Comparison of ENCODE assay signal across 8 cellular contexts in genomic region chr7:43584733-43585132, GRCh38. TPM values are rescaled to one million over a fixed set of nuclear protein-coding genes. Genes with fewer than 3 reads are reported as not detected.
DNase-seq lines count a peak whose midpoint lies in the region; ATAC-seq and TF ChIP-seq lines count a peak whose summit lies in the region.
"Not testable (repeated sequence)": the region's sequence is repeated elsewhere in the genome, so short reads cannot be mapped to it uniquely, and the experiment has no call there.

No MANE protein-coding gene starts in this region.

- H3K36me3 ChIP-seq in KMS-11 (ENCODE audit: insufficient read depth); esophagus squamous epithelium; lower lobe of right lung; prostate gland; upper lobe of right lung: not testable (repeated sequence)

- H3K27ac Mint-ChIP-seq in Calu3 (ENCODE audit: unreplicated experiment), result peak overlapping the region; percentile 86
- peak overlapping the region; percentile 97 for H3K27ac Mint-ChIP-seq in activated CD4-positive, alpha-beta T cell treated with anti-CD3 and anti-CD28 coated beads for 36 hours

- H3K27me3 Mint-ChIP-seq in Calu3 (ENCODE audit: unreplicated experiment); activated CD4-positive, alpha-beta T cell treated with anti-CD3 and anti-CD28 coated beads for 36 hours: not testable (repeated sequence)

- H3K79me2 ChIP-seq in KMS-11 (ENCODE audit: insufficient read depth, low read depth), result peaks cover 67% of the 10 kb centered on the region

- in situ Hi-C loops in astrocyte of the spinal cord (cut with HindIII; ENCODE audit: low sequenced_read_pairs), result not testable (repeated sequence)

- H3K4me1 ChIP-seq in KMS-11 (ENCODE audit: low read depth, poor library complexity, severe bottlenecking) (peaks cover 57% of the 10 kb centered on the region), esophagus squamous epithelium (peaks cover 9 to 51% (median 18%) of the 10 kb centered on the region in 3 donors), lower lobe of right lung (peaks cover 20% of the 10 kb centered on the region)
- H3K4me1 ChIP-seq in prostate gland (replicated peaks); upper lobe of right lung: not testable (repeated sequence)

- H2AFZ ChIP-seq in KMS-11 (ENCODE audit: low read depth), result not testable (repeated sequence)

- not testable (repeated sequence) for TF ChIP-seq POLR2A in esophagus squamous epithelium (IDR thresholded peaks at IDR 0.05); prostate gland (IDR thresholded peaks at IDR 0.05)

- H3K9ac ChIP-seq in KMS-11, result peak overlapping the region; percentile 91

- POLR2A ChIA-PET in activated CD4-positive, alpha-beta T cell treated with anti-CD3 and anti-CD28 coated beads for 36 hours (lab: Charles Lee), result interaction anchor here (0.6 to 6.4 kb wide), 9 partner anchors 24 to 1032 kb away, joined by 3 to 66 read pairs (median 4); no protein-coding TSS in a partner anchor

- not testable (repeated sequence) for H3K9me3 Mint-ChIP-seq in Calu3 (ENCODE audit: low read depth, unreplicated experiment); activated CD4-positive, alpha-beta T cell treated with anti-CD3 and anti-CD28 coated beads for 36 hours (ENCODE audit: low read depth)

- not testable (repeated sequence) for ATAC-seq in activated CD4-positive, alpha-beta T cell treated with anti-CD3 and anti-CD28 coated beads for 36 hours; lower lobe of right lung; upper lobe of right lung

- not testable (repeated sequence) for BruUV-seq in Calu3 (replicated peaks; lab: Mats Ljungman, UMichigan)

- not testable (repeated sequence) for DNase-seq in Calu3; astrocyte of the spinal cord (ENCODE audit: low read depth, low spot score); esophagus squamous epithelium (lab: John Stamatoyannopoulos, UW); lower lobe of right lung; prostate gland (ENCODE audit: low spot score); upper lobe of right lung
- peak; percentile 39 for DNase-seq in activated CD4-positive, alpha-beta T cell treated with anti-CD3 and anti-CD28 coated beads for 36 hours

- H3K36me3 Mint-ChIP-seq in Calu3 (ENCODE audit: insufficient read depth, unreplicated experiment), result peaks cover 45% of the 10 kb centered on the region
- H3K36me3 Mint-ChIP-seq in activated CD4-positive, alpha-beta T cell treated with anti-CD3 and anti-CD28 coated beads for 36 hours (ENCODE audit: low read depth), result peaks cover 21% of the 10 kb centered on the region

- H4K20me1 ChIP-seq in KMS-11 (ENCODE audit: insufficient read depth), result not testable (repeated sequence)

- H3K27me3 ChIP-seq in KMS-11 (ENCODE audit: insufficient read depth, low read depth); esophagus squamous epithelium; lower lobe of right lung (ENCODE audit: low read depth); prostate gland (replicated peaks; ENCODE audit: insufficient read depth); upper lobe of right lung: not testable (repeated sequence)

- intact Hi-C loops in Calu3 (cut with micrococcal nuclease; ENCODE audit: unreplicated experiment), result loop anchor here (2.0 to 5.0 kb wide), 2 partner anchors 42 to 63 kb away; no protein-coding TSS in a partner anchor
- intact Hi-C loops in activated CD4-positive, alpha-beta T cell treated with anti-CD3 and anti-CD28 coated beads for 36 hours (cut with DNase I, micrococcal nuclease), result loop anchor here in 1 of 2 experiments (5.0 kb wide), 1 partner anchor 343 kb away; the partner anchor contains the start of gene UBE2D4
- intact Hi-C loops in esophagus squamous epithelium (cut with DNase I), result loop anchor here (5.0 to 10.0 kb wide), 3 partner anchors 60 to 250 kb away; no protein-coding TSS in a partner anchor
- intact Hi-C loops in lower lobe of right lung (cut with DNase I), result loop anchor here (5.0 kb wide), 1 partner anchor 118 kb away; no protein-coding TSS in a partner anchor
- intact Hi-C loops in prostate gland (cut with DNase I), result not testable (repeated sequence)
- intact Hi-C loops in upper lobe of right lung (cut with DNase I), result loop anchor here (5.0 kb wide), 1 partner anchor 118 kb away; no protein-coding TSS in a partner anchor

- H3K4me1 Mint-ChIP-seq in Calu3 (ENCODE audit: low read depth, unreplicated experiment), result peaks cover 32% of the 10 kb centered on the region
- H3K4me1 Mint-ChIP-seq in activated CD4-positive, alpha-beta T cell treated with anti-CD3 and anti-CD28 coated beads for 36 hours, result peaks cover 44% of the 10 kb centered on the region

- peak overlapping the region; percentile 92 for H3K4me3 Mint-ChIP-seq in Calu3 (ENCODE audit: low read depth, unreplicated experiment)
- H3K4me3 Mint-ChIP-seq in activated CD4-positive, alpha-beta T cell treated with anti-CD3 and anti-CD28 coated beads for 36 hours, result peak overlapping the region; percentile 99

- H3K4me2 ChIP-seq in KMS-11, result peak overlapping the region; percentile 69

- H3K27ac ChIP-seq in KMS-11, result peak overlapping the region; percentile 93
- peak overlapping the region; percentile 94 to 99 (median 96) for H3K27ac ChIP-seq in esophagus squamous epithelium
- peak overlapping the region; percentile 94 for H3K27ac ChIP-seq in lower lobe of right lung
- H3K27ac ChIP-seq in prostate gland, result peak overlapping the region; percentile 85 to 89
- H3K27ac ChIP-seq in upper lobe of right lung, result peak overlapping the region; percentile 93

- WGBS in esophagus squamous epithelium, 2 donors, result 44 to 58% methylated on average over 7 to 11 of the region's 11 CpGs
- 77% methylated on average over 10 of the region's 11 CpGs for WGBS in prostate gland

- CTCF ChIA-PET in Calu3 (lab: Charles Lee), result interaction anchor here (1.3 to 4.7 kb wide), 3 partner anchors 17 to 114 kb away, joined by 3 to 201 read pairs (median 7); no protein-coding TSS in a partner anchor
- CTCF ChIA-PET in activated CD4-positive, alpha-beta T cell treated with anti-CD3 and anti-CD28 coated beads for 36 hours (lab: Charles Lee), result interaction anchor here (0.5 to 13.3 kb wide), 13 partner anchors 10 to 252 kb away, joined by 3 to 381 read pairs (median 4); no protein-coding TSS in a partner anchor

- TF ChIP-seq CTCF in Calu3 (IDR thresholded peaks at IDR 0.05; ENCODE audit: unreplicated experiment); KMS-11 (conservative IDR thresholded peaks at IDR 0.05; ENCODE audit: low read depth, low read length); astrocyte of the spinal cord (IDR thresholded peaks at IDR 0.05; ENCODE audit: low read depth, low read length); esophagus squamous epithelium (IDR thresholded peaks at IDR 0.05); lower lobe of right lung (IDR thresholded peaks at IDR 0.05); prostate gland (IDR thresholded peaks at IDR 0.05); upper lobe of right lung (IDR thresholded peaks at IDR 0.05): not testable (repeated sequence)

- H3K9me3 ChIP-seq in esophagus squamous epithelium, lower lobe of right lung, prostate gland, upper lobe of right lung: not testable (repeated sequence)

- H3K4me3 ChIP-seq in KMS-11 (IDR thresholded peaks at IDR 0.05; ENCODE audit: insufficient read depth, low read depth, low read length), result not testable (repeated sequence)
- H3K4me3 ChIP-seq in astrocyte of the spinal cord (ENCODE audit: low read depth, low read length) (peak overlapping the region; percentile 94), esophagus squamous epithelium (peak overlapping the region; percentile 91 to 93 (median 92)), lower lobe of right lung (peak overlapping the region; percentile 93), prostate gland (peak overlapping the region; percentile 89 to 97), upper lobe of right lung (peak overlapping the region; percentile 66)

RNA-seq across cellular contexts. Expression of gene STK17A, which starts 1.8 kb away (rescaled TPM):
- 35.9 and 53.5 TPM in 2 replicates for total RNA-seq in Calu3 (2022)
- 10 to 100 TPM; 43.2 to 50.9 TPM for total RNA-seq in activated CD4-positive, alpha-beta T cell treated with anti-CD3 and anti-CD28 coated beads for 36 hours
- 10 to 100 TPM; 21.9 to 34.4 (median 22.8) TPM for total RNA-seq in esophagus squamous epithelium
- total RNA-seq in lower lobe of right lung, result 27.1 TPM
- total RNA-seq in prostate gland, result 1 to 10 TPM; 6.8 to 8.2 TPM
- 35.4 TPM for total RNA-seq in upper lobe of right lung
